27 cellular contexts compared by ENCODE assay signal in the genomic region with DNA sequence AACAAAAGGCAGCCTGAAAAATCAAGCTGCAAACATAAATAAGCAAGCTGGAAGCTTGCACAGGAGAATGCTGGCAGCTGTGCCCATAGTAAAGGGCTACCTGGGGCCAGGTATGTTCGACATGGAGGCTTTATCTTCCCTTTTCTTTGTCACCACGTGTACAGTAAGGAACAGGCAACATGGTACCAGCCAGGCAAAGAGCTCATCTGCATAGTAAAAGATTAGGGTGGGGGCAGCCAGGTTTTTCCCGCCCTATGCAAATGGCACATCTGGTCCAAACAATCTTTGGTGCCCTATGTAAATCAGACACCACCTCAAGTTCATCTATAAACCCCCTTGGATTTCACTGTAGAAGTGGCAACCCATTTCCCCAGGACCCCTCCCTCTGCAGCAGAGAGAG.
"Had no signal": no experiment of that assay in that cellular context is flagged by ENCODE, and none has a peak within 500 bp of the region (broad histone marks: within the 10 kb centered on the region; RNA-seq: fewer than 3 reads in every experiment).

No MANE protein-coding gene starts in this region.

- H3K4me3 ChIP-seq: colonic mucosa, coronary artery, dorsolateral prefrontal cortex, esophagus muscularis mucosa, esophagus squamous epithelium, gastrocnemius medialis, gastroesophageal sphincter, heart left ventricle, heart right ventricle had no signal

- DNase-seq: colonic mucosa; cortex of kidney; dermis blood vessel endothelial cell; dorsolateral prefrontal cortex; effector CD4-positive, alpha-beta T cell; effector CD8-positive, alpha-beta T cell; effector memory CD4-positive, alpha-beta T cell; effector memory CD8-positive, alpha-beta T cell; endodermal cell; erythroblast; esophagus squamous epithelium; foreskin fibroblast; foreskin keratinocyte; foreskin melanocyte; gastrocnemius medialis; glutamatergic neuron; head of caudate nucleus; heart left ventricle; heart right ventricle had no signal

- H3K36me3 ChIP-seq: colonic mucosa, esophagus muscularis mucosa, esophagus squamous epithelium, gastrocnemius medialis, gastroesophageal sphincter, heart left ventricle, heart right ventricle had no signal

- H3K27me3 ChIP-seq: colonic mucosa had no signal

- H3K9me3 ChIP-seq: colonic mucosa, esophagus muscularis mucosa, esophagus squamous epithelium, gastrocnemius medialis, gastroesophageal sphincter, heart left ventricle, heart right ventricle had no signal

- H3K4me1 ChIP-seq: colonic mucosa, foreskin keratinocyte had no signal

- H3K27ac ChIP-seq: colonic mucosa, coronary artery, dorsolateral prefrontal cortex, epithelial cell of prostate, esophagus muscularis mucosa, esophagus squamous epithelium, foreskin keratinocyte, gastrocnemius medialis, gastroesophageal sphincter, heart left ventricle, heart right ventricle had no signal

- FAIRE-seq: colon, endometrium, endothelial cell of umbilical vein, frontal cortex had no signal
